In genomic region chr3:32293908-32294307, GRCh38 we compare ENCODE assay signal across 24 cellular contexts. TPM values are rescaled to one million over a fixed set of nuclear protein-coding genes. Genes with fewer than 3 reads are reported as not detected.
DNase-seq lines count a peak whose midpoint lies in the region; ATAC-seq, FAIRE-seq and TF ChIP-seq lines count a peak whose summit lies in the region.
"Had no signal": no experiment of that assay in that cellular context is flagged by ENCODE, and none has a peak within 500 bp of the region (broad histone marks: within the 10 kb centered on the region; RNA-seq: fewer than 3 reads in every experiment).

No MANE protein-coding gene starts in this region.

- no peaks in the 10 kb centered on the region for H3K27me3 ChIP-seq in CD4-positive, alpha-beta memory T cell (ENCODE audit: insufficient read depth, low read length)
- H3K27me3 ChIP-seq in body of pancreas (no peaks in the 10 kb centered on the region), left lung (no peaks in the 10 kb centered on the region), pancreas (no peaks in the 10 kb centered on the region)
- H3K27me3 ChIP-seq: BE2C, MG63, SJSA1 had no signal

- H3K36me3 ChIP-seq in CD4-positive, alpha-beta memory T cell (ENCODE audit: insufficient read depth, low read length): no peaks in the 10 kb centered on the region
- no peaks in the 10 kb centered on the region for H3K36me3 ChIP-seq in body of pancreas (replicated peaks in 1 of 2; ENCODE audit: insufficient read depth in 1 of 2, low read depth in 2 of 2)
- H3K36me3 ChIP-seq in left lung: no peaks in the 10 kb centered on the region
- H3K36me3 ChIP-seq in pancreas: no peaks in the 10 kb centered on the region
- H3K36me3 ChIP-seq: BE2C, MG63, SJSA1 had no signal

- peaks cover 35% of the 10 kb centered on the region for H3K4me1 ChIP-seq in CD4-positive, alpha-beta memory T cell (ENCODE audit: insufficient read depth, low read length)
- H3K4me1 ChIP-seq in body of pancreas: peaks cover 54% of the 10 kb centered on the region
- peaks cover 0 to 26% of the 10 kb centered on the region in 2 donors for H3K4me1 ChIP-seq in left lung
- H3K4me1 ChIP-seq in pancreas: peaks cover 13 to 22% (median 14%) of the 10 kb centered on the region in 3 donors
- H3K4me1 ChIP-seq: BE2C, SJSA1 had no signal

- POLR2A ChIA-PET in CD4-positive, alpha-beta memory T cell (lab: Charles Lee; ENCODE audit: partially characterized antibody): interaction anchor here (2.1 to 2.5 kb wide), 2 partner anchors 41 to 54 kb away, joined by 5 to 10 read pairs; partner anchors contain the start of gene CMTM8
- POLR2A ChIA-PET in GM10248 (lab: Yijun Ruan, JAX): no interaction called here

- peaks cover 28 to 59% (median 40%) of the 10 kb centered on the region in 4 donors for H3K4me1 Mint-ChIP-seq in CD4-positive, alpha-beta memory T cell

- FAIRE-seq in pancreas (lab: Jason Lieb, UNC): no peak

- H3K27me3 Mint-ChIP-seq in CD4-positive, alpha-beta memory T cell: no peaks in the 10 kb centered on the region

- no peak overlapping the region for H3K4me3 ChIP-seq in CD4-positive, alpha-beta memory T cell (ENCODE audit: low read length in 2 of 2)
- H3K4me3 ChIP-seq in body of pancreas (no peak overlapping the region), left lung (no peak overlapping the region), pancreas (no peak overlapping the region)
- H3K4me3 ChIP-seq: MG63, SJSA1 had no signal

- no peaks in the 10 kb centered on the region for H3K36me3 Mint-ChIP-seq in CD4-positive, alpha-beta memory T cell
- H3K36me3 Mint-ChIP-seq: CD14-positive monocyte had no signal

- WGBS in body of pancreas, 2 donors: 20 to 21% methylated on average over 3 of the region's 3 CpGs
- WGBS in pancreas, 2 donors: 22 to 28% methylated on average over 3 of the region's 3 CpGs

- peak overlapping the region; percentile 59 to 90 (median 74) for H3K27ac Mint-ChIP-seq in CD4-positive, alpha-beta memory T cell

- no peaks in the 10 kb centered on the region for H3K9me3 ChIP-seq in CD4-positive, alpha-beta memory T cell (ENCODE audit: control insufficient read depth in 1 of 2, low read length in 2 of 2)
- H3K9me3 ChIP-seq in body of pancreas (no peaks in the 10 kb centered on the region), left lung (no peaks in the 10 kb centered on the region), pancreas (no peaks in the 10 kb centered on the region)
- H3K9me3 ChIP-seq: BE2C, MG63, SJSA1 had no signal

- no peak for TF ChIP-seq CTCF in body of pancreas (IDR thresholded peaks at IDR 0.05)
- no peak for TF ChIP-seq CTCF in left lung (IDR thresholded peaks at IDR 0.05)
- TF ChIP-seq CTCF in pancreas (IDR thresholded peaks at IDR 0.05): no peak
- no peak for TF ChIP-seq CTCF in GM10248 (IDR thresholded peaks at IDR 0.05; ENCODE audit: control extremely low read depth, extremely low read depth, low read depth, missing control alignments)

- intact Hi-C loops in CD4-positive, alpha-beta memory T cell (cut with micrococcal nuclease): no loop called here
- intact Hi-C loops in body of pancreas (cut with DNase I): no loop called here
- intact Hi-C loops in left lung (cut with DNase I): loop anchor here in 1 of 2 donors (10.0 kb wide), 1 partner anchor 119 kb away; no protein-coding TSS in a partner anchor
- intact Hi-C loops in pancreas (cut with DNase I): no loop called here

- no peak overlapping the region for H3K27ac ChIP-seq in CD4-positive, alpha-beta memory T cell (ENCODE audit: low read depth, low read length)
- H3K27ac ChIP-seq in body of pancreas (peak overlapping the region in 1 of 4 donors; percentile 34), left lung (no peak overlapping the region), pancreas (peak overlapping the region in 1 of 4 donors; percentile 5)
- H3K27ac ChIP-seq: SJSA1 had no signal

- no peak for TF ChIP-seq POLR2A in body of pancreas (IDR thresholded peaks at IDR 0.05)

- ATAC-seq in body of pancreas (peak; percentile 36), left lung (peak; percentile 72), pancreas (peak in 3 of 4 donors; percentile 16 to 36 (median 28)), HG03045 (IDR thresholded peaks at IDR 0.05; ENCODE audit: unreplicated experiment) (no peak)
- ATAC-seq: PC-3, Right ventricle myocardium inferior had no signal

- H3K4me3 Mint-ChIP-seq in CD4-positive, alpha-beta memory T cell: no peak overlapping the region
- H3K4me3 Mint-ChIP-seq: CD14-positive monocyte had no signal

- no peaks in the 10 kb centered on the region for H3K9me3 Mint-ChIP-seq in CD4-positive, alpha-beta memory T cell
- H3K9me3 Mint-ChIP-seq: CD14-positive monocyte had no signal

- CTCF ChIA-PET in CD4-positive, alpha-beta memory T cell (lab: Charles Lee; ENCODE audit: partially characterized antibody): interaction anchor here (1.7 to 14.8 kb wide), 6 partner anchors 11 to 117 kb away, joined by 5 to 382 read pairs (median 66); partner anchors contain the start of gene CMTM8
- CTCF ChIA-PET in GM10248 (lab: Yijun Ruan, JAX): interaction anchor here (0.9 to 3.9 kb wide), 2 partner anchors 14 to 40 kb away, joined by 3 to 10 read pairs; no protein-coding TSS in a partner anchor

- DNase-seq in CD4-positive, alpha-beta memory T cell: no peak
- no peak for DNase-seq in body of pancreas
- no peak for DNase-seq in left lung
- DNase-seq in pancreas: no peak
- DNase-seq in activated CD8-positive, alpha-beta memory T cell treated with anti-CD3 and anti-CD28 coated beads, Interleukin-2, amount 50 U/mL, for 4 hours: no peak
- no peak for DNase-seq in activated CD4-positive, alpha-beta T cell treated with anti-CD3 and anti-CD28 coated beads for 4 hours
- no peak for DNase-seq in GM10248 (ENCODE audit: extremely low spot score)
- DNase-seq: 8988T; ACHN; BE2C; IMR-90; KG1; MG63; NCI-H2029; NCI-H446; NCI-H524 treated with DMSO at 0.1 percent for 48 hours; NCI-H82; NK-92 treated with Interleukin-12 subunit alpha and Interleukin-12 subunit beta, amount 100 ng/mL, for 24 hours had no signal

RNA-seq across cellular contexts. Expression of gene CMTM8, which starts 55.4 kb away (rescaled TPM):
- 10 to 100 TPM; 16.8 to 17.8 TPM for total RNA-seq in CD4-positive, alpha-beta memory T cell
- polyA plus RNA-seq in CD4-positive, alpha-beta memory T cell: 10 to 100 TPM; 11.9 to 12.9 TPM
- 10 to 100 TPM; 22.7 to 31.4 TPM for total RNA-seq in body of pancreas
- 10 to 100 TPM; 17.0 to 20.0 TPM for total RNA-seq in left lung
- 10 to 100 TPM; 12.6 to 17.9 (median 16.7) TPM for total RNA-seq in pancreas
- 10 to 100 TPM; 11.0 to 23.7 TPM for polyA plus RNA-seq in pancreas
- total RNA-seq: IMR-90, RPMI7951, SJSA1 had no signal
